ENCODE assay signal across 17 cellular contexts in the genomic region with DNA sequence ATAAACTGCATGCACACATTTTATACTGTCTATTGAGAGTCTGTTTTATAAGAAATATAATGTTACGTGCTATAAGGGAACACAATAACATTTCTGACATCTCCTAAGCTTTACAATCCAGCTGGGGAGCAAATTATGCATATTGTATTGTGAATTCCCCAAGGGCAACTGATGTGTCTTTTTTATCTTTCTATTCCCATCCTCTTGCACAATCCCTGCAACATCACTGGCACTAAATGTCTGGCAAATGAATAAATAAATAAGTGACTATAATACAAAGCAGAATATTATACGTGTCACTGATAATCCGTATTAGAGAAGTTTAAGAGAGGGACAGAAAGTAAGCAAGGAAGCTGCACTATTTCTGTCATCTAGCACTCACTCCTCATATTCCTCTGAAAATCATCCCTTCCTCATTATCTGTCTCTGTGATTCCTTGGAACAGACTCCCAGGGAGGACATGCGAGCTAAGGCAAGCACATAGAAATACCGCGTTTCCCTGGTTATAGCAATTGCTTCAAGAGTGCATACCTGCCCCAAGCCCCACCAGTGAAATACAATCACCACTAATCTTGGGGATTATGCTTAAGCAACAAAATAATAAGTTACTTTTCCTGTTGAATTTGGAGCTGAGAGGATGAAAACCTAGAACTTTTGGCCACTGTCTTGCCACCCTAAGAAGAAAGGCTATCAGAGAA.
"Had no signal": no experiment of that assay in that cellular context is flagged by ENCODE, and none has a peak within 500 bp of the region (broad histone marks: within the 10 kb centered on the region; RNA-seq: fewer than 3 reads in every experiment).

No MANE protein-coding gene starts in this region.

- DNase-seq: activated CD4-positive, alpha-beta T cell treated with anti-CD3 and anti-CD28 coated beads, Interleukin-2, amount 50 U/mL, for 4 hours; activated CD4-positive, CD25-positive, alpha-beta regulatory T cell treated with anti-CD3 and anti-CD28 coated beads, Interleukin-2, amount 50 U/mL, for 72 hours; activated naive CD4-positive, alpha-beta T cell treated with anti-CD3 and anti-CD28 coated beads, Interleukin-2, amount 50 U/mL, for 16 hours; activated T-cell treated with anti-CD3 and anti-CD28 coated beads, Interleukin-2, amount 50 U/mL, for 1 hour; amniotic stem cell; body of pancreas; endodermal cell; erythroblast; glutamatergic neuron; left lung; mesenchymal stem cell; nephron progenitor cell; psoas muscle; sigmoid colon; stimulated activated CD4-positive, alpha-beta T cell treated with anti-CD3 and anti-CD28 coated beads, Interleukin-4, amount 100 ng/mL, for 4 hours; stomach had no signal

- H3K9me3 ChIP-seq: body of pancreas, left lung, psoas muscle, sigmoid colon, stomach, thoracic aorta had no signal

- ATAC-seq: body of pancreas, psoas muscle had no signal

- H3K4me3 ChIP-seq: body of pancreas, left lung, psoas muscle, sigmoid colon, stomach, thoracic aorta had no signal

- H3K27ac ChIP-seq: body of pancreas, left lung, psoas muscle, sigmoid colon, stomach, thoracic aorta had no signal

- H3K27me3 ChIP-seq: body of pancreas, left lung, sigmoid colon, stomach had no signal

- H3K4me1 ChIP-seq: psoas muscle, sigmoid colon had no signal

- H3K36me3 ChIP-seq: left lung, sigmoid colon, stomach, thoracic aorta had no signal
